In the genomic region with DNA sequence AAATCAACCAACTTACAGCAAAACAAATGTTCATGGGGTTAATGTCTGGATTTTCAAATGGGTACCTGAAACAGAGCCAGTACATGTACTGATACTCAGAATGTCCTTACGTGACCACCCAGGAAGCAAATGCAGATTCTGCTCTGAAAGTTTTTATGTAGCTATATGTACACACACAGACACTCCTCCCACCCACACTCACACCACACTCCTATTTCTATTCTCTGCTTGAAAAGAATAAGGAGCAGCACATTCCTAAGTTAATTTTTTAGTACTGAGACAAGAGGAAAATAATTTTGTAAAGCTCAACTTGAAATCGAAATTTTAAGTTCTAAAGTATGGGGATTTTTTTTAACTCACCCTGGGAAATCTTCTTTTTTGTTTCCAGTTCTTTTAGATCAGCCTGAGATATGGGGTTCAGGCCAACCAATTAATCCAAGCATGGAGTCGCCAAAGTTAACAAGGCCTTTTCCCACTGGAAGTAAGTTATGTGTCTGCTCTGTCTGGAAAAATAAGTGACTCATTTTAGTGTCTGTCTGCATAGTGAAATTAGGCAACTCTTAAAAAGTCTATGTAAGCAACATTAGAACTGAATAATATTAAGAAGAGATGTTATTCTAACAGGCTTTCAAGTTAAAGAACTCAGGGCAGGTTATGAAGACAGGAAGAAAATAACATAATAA, we compare ENCODE assay signal across 13 cellular contexts.
A peak's percentile ranks its signal among the peaks of the same experiment; 100 is the strongest.
DNase-seq lines count a peak whose midpoint lies in the region; ATAC-seq and TF ChIP-seq lines count a peak whose summit lies in the region.
"Had no signal": no experiment of that assay in that cellular context is flagged by ENCODE, and none has a peak within 500 bp of the region (broad histone marks: within the 10 kb centered on the region; RNA-seq: fewer than 3 reads in every experiment).

No MANE protein-coding gene starts in this region.

- H3K27me3 ChIP-seq in brain microvascular endothelial cell (replicated peaks): no peaks in the 10 kb centered on the region
- no peaks in the 10 kb centered on the region for H3K27me3 ChIP-seq in right atrium auricular region
- H3K27me3 ChIP-seq in skeletal muscle tissue (ENCODE audit: control insufficient read depth in 3 of 3, insufficient read depth in 3 of 3, low read length in 3 of 3): no peaks in the 10 kb centered on the region
- H3K27me3 ChIP-seq in HAP-1 (ENCODE audit: low read depth): no peaks in the 10 kb centered on the region
- H3K27me3 ChIP-seq: stomach had no signal

- H3K4me1 ChIP-seq in right atrium auricular region: peaks cover 0 to 16% of the 10 kb centered on the region in 2 donors
- peaks cover 0 to 14% (median 3%) of the 10 kb centered on the region in 3 donors for H3K4me1 ChIP-seq in skeletal muscle tissue (ENCODE audit: control insufficient read depth in 3 of 3, insufficient read depth in 3 of 3, low read length in 3 of 3)
- no peaks in the 10 kb centered on the region for H3K4me1 ChIP-seq in HAP-1

- H3K4me3 ChIP-seq in brain microvascular endothelial cell (ENCODE audit: low read depth, low read length) (no peak overlapping the region), right atrium auricular region (no peak overlapping the region), skeletal muscle tissue (ENCODE audit: low read length in 3 of 3) (no peak overlapping the region), HAP-1 (no peak overlapping the region)
- H3K4me3 ChIP-seq: stomach had no signal

- ATAC-seq in HG03469 (IDR thresholded peaks at IDR 0.05; ENCODE audit: unreplicated experiment) (no peak), GM18867 (IDR thresholded peaks at IDR 0.05; ENCODE audit: unreplicated experiment) (no peak)

- H3K9ac ChIP-seq in skeletal muscle tissue (ENCODE audit: low read depth in 1 of 3, low read length in 3 of 3): no peak overlapping the region
- H3K9ac ChIP-seq: KMS-11 had no signal

- H3K9me3 ChIP-seq in right atrium auricular region (no peaks in the 10 kb centered on the region), skeletal muscle tissue (ENCODE audit: control insufficient read depth in 3 of 3, low read length in 3 of 3) (no peaks in the 10 kb centered on the region), HAP-1 (no peaks in the 10 kb centered on the region)
- H3K9me3 ChIP-seq: stomach had no signal

- H3K27ac ChIP-seq in brain microvascular endothelial cell: peak overlapping the region; percentile 96
- peak overlapping the region; percentile 70 to 72 for H3K27ac ChIP-seq in right atrium auricular region
- peak overlapping the region; percentile 75 for H3K27ac ChIP-seq in skeletal muscle tissue (ENCODE audit: low read depth, low read length)
- H3K27ac ChIP-seq: KMS-11 had no signal

- TF ChIP-seq CTCF in brain microvascular endothelial cell (IDR thresholded peaks at IDR 0.05; ENCODE audit: low read depth, low read length, missing control alignments): no peak
- TF ChIP-seq CTCF in right atrium auricular region (IDR thresholded peaks at IDR 0.05): no peak

- in situ Hi-C loops in brain microvascular endothelial cell (cut with HindIII; ENCODE audit: low pct_ligation_motif_present, low sequenced_read_pairs) (no loop called here), HAP-1 (cut with MboI; ENCODE audit: low sequenced_read_pairs) (no loop called here)

- H3K36me3 ChIP-seq in brain microvascular endothelial cell (replicated peaks): peaks cover 5% of the 10 kb centered on the region
- no peaks in the 10 kb centered on the region for H3K36me3 ChIP-seq in right atrium auricular region
- H3K36me3 ChIP-seq in skeletal muscle tissue (ENCODE audit: control insufficient read depth in 3 of 3, insufficient read depth in 3 of 3, low read length in 3 of 3): no peaks in the 10 kb centered on the region
- H3K36me3 ChIP-seq in HAP-1 (replicated peaks): no peaks in the 10 kb centered on the region
- H3K36me3 ChIP-seq: stomach had no signal

- DNase-seq in GM04503 (ENCODE audit: low read depth) (peak; percentile 75), brain microvascular endothelial cell (peak; percentile 85), right atrium auricular region (ENCODE audit: low spot score) (no peak), C1 segment of cervical spinal cord (lab: John Stamatoyannopoulos, UW) (no peak), HAP-1 (ENCODE audit: low spot score in 2 of 2) (no peak)
- DNase-seq: Calu3; NCI-H345; stimulated activated CD4-positive, alpha-beta T cell treated with anti-CD3 and anti-CD28 coated beads, Interleukin-2, amount 100 ng/mL, for 24 hours; stomach had no signal

Comparison
In these comparisons a context has a peak if more than half of its experiments do, and no peak if none do; other contexts are left out.
1. DNase-seq: peak in GM04503 (single experiment) and brain microvascular endothelial cell (single experiment); none in right atrium auricular region (single experiment), C1 segment of cervical spinal cord (0 of 14) and HAP-1 (0 of 2).
2. Peak in every context shown above with its lines, with median percentiles within 50 percentile points of each other: H3K27ac ChIP-seq.